Comparison of ENCODE assay signal across 15 cellular contexts in genomic region chrX:109873983-109874382, GRCh38.
DNase-seq lines count a peak whose midpoint lies in the region; FAIRE-seq and TF ChIP-seq lines count a peak whose summit lies in the region.
"Had no signal": no experiment of that assay in that cellular context is flagged by ENCODE, and none has a peak within 500 bp of the region (broad histone marks: within the 10 kb centered on the region; RNA-seq: fewer than 3 reads in every experiment).

No MANE protein-coding gene starts in this region.

- no peak overlapping the region for H3K4me3 ChIP-seq in LNCaP clone FGC (ENCODE audit: low read depth, low read length)
- H3K4me3 ChIP-seq in bronchial epithelial cell (ENCODE audit: low read depth, low read length) = no peak overlapping the region
- H3K4me3 ChIP-seq in keratinocyte (ENCODE audit: control insufficient read depth in 2 of 3, extremely low read depth in 1 of 3, insufficient read depth in 2 of 3, low read depth in 1 of 3, low read length in 3 of 3) = no peak overlapping the region
- no peak overlapping the region for H3K4me3 ChIP-seq in neutrophil (ENCODE audit: low read depth in 1 of 2, low read length in 1 of 2)
- H3K4me3 ChIP-seq: GM12878, HAP-1 had no signal

- no peaks in the 10 kb centered on the region for H4K20me1 ChIP-seq in keratinocyte (ENCODE audit: control insufficient read depth, extremely low read depth, insufficient read depth, low read length)

- H3K4me1 ChIP-seq in keratinocyte (ENCODE audit: control insufficient read depth, extremely low read depth, insufficient read depth, low read length) (peaks cover 11% of the 10 kb centered on the region), neutrophil (ENCODE audit: control insufficient read depth in 1 of 2, insufficient read depth in 1 of 2, low read depth in 1 of 2, low read length in 1 of 2) (peaks cover 34 to 36% of the 10 kb centered on the region in 2 experiments)
- H3K4me1 ChIP-seq: HAP-1 had no signal

- no peak overlapping the region for H3K9ac ChIP-seq in keratinocyte (ENCODE audit: control insufficient read depth, extremely low read depth, insufficient read depth, low read length)

- H3K79me2 ChIP-seq in keratinocyte (ENCODE audit: control insufficient read depth, insufficient read depth, low read length) = no peaks in the 10 kb centered on the region

- H3K36me3 ChIP-seq in bronchial epithelial cell (ENCODE audit: control insufficient read depth, insufficient read depth, low read length) = no peaks in the 10 kb centered on the region
- H3K36me3 ChIP-seq in keratinocyte (ENCODE audit: control insufficient read depth in 2 of 2, extremely low read depth in 1 of 2, insufficient read depth in 2 of 2, low read length in 2 of 2) = no peaks in the 10 kb centered on the region
- H3K36me3 ChIP-seq in neutrophil = no peaks in the 10 kb centered on the region
- H3K36me3 ChIP-seq: HAP-1 had no signal

- peak overlapping the region; percentile 62 for H3K4me2 ChIP-seq in keratinocyte (ENCODE audit: control insufficient read depth, extremely low read depth, insufficient read depth, low read depth, low read length)

- TF ChIP-seq CTCF in LNCaP clone FGC (IDR thresholded peaks at IDR 0.05; ENCODE audit: control insufficient read depth, extremely low read depth, insufficient read depth) (no peak), bronchial epithelial cell (IDR thresholded peaks at IDR 0.05; ENCODE audit: insufficient read depth, low read length, severe bottlenecking) (no peak), keratinocyte (optimal IDR thresholded peaks at IDR 0.05 in 1 of 3, IDR thresholded peaks at IDR 0.05 in 1 of 3, conservative IDR thresholded peaks at IDR 0.05 in 1 of 3; ENCODE audit: extremely low read depth in 1 of 3, insufficient read depth in 2 of 3, low read length in 3 of 3) (no peak), neutrophil (IDR thresholded peaks at IDR 0.05) (no peak)

- peak overlapping the region; percentile 16 for H2AFZ ChIP-seq in keratinocyte (ENCODE audit: control insufficient read depth, low read length)

- FAIRE-seq in bronchial epithelial cell (lab: Jason Lieb, UNC) = no peak
- peak; percentile 58 for FAIRE-seq in keratinocyte (lab: Jason Lieb, UNC)
- FAIRE-seq: GM12878, H1 had no signal

- H3K27ac ChIP-seq in keratinocyte (ENCODE audit: control insufficient read depth, insufficient read depth, low read length) (peak overlapping the region; percentile 48), neutrophil (peak overlapping the region; percentile 50)

- dilution Hi-C loops in keratinocyte (cut with MboI; ENCODE audit: extremely low pct_ligation_motif_present, low sequenced_read_pairs) = no loop called here

- no peaks in the 10 kb centered on the region for H3K9me1 ChIP-seq in keratinocyte (ENCODE audit: control insufficient read depth, extremely low read depth, insufficient read depth, low read length)

- no peaks in the 10 kb centered on the region for H3K27me3 ChIP-seq in bronchial epithelial cell (ENCODE audit: control insufficient read depth, insufficient read depth, low read length)
- H3K27me3 ChIP-seq in keratinocyte (ENCODE audit: control insufficient read depth, extremely low read depth, insufficient read depth, low read length) = no peaks in the 10 kb centered on the region
- no peaks in the 10 kb centered on the region for H3K27me3 ChIP-seq in neutrophil

- H3K9me3 ChIP-seq in keratinocyte (ENCODE audit: control insufficient read depth, low read depth, low read length) (no peaks in the 10 kb centered on the region), neutrophil (no peaks in the 10 kb centered on the region)
- H3K9me3 ChIP-seq: HAP-1 had no signal

- DNase-seq in LNCaP clone FGC (ENCODE audit: low read depth) = peak; percentile 30
- DNase-seq in bronchial epithelial cell (ENCODE audit: low read depth) = peak; percentile 86
- DNase-seq in keratinocyte (ENCODE audit: low read depth, low spot score) = peak; percentile 28
- no peak for DNase-seq in DMS79 treated with DMSO at 0.1 percent for 48 hours (lab: John Stamatoyannopoulos, UW)
- DNase-seq in NOMO-1 treated with dmso at 0.1 percent for 144 hours (lab: John Stamatoyannopoulos, UW; ENCODE audit: unreplicated experiment) = no peak
- no peak for DNase-seq in central memory CD4-positive, alpha-beta T cell
- no peak for DNase-seq in islet precursor cell
- DNase-seq: C1 segment of cervical spinal cord; Calu3; CD4-positive, alpha-beta T cell; DMS 273 treated with DMSO at 0.1 percent for 48 hours had no signal

Comparison
In these comparisons a context has a peak if more than half of its experiments do, and no peak if none do; other contexts are left out.
1. DNase-seq: peak in LNCaP clone FGC (single experiment), bronchial epithelial cell (single experiment) and keratinocyte (single experiment); none in DMS79 treated with DMSO at 0.1 percent for 48 hours (single experiment), NOMO-1 treated with dmso at 0.1 percent for 144 hours (single experiment), central memory CD4-positive, alpha-beta T cell (single experiment) and islet precursor cell (single experiment).